In the genomic region with DNA sequence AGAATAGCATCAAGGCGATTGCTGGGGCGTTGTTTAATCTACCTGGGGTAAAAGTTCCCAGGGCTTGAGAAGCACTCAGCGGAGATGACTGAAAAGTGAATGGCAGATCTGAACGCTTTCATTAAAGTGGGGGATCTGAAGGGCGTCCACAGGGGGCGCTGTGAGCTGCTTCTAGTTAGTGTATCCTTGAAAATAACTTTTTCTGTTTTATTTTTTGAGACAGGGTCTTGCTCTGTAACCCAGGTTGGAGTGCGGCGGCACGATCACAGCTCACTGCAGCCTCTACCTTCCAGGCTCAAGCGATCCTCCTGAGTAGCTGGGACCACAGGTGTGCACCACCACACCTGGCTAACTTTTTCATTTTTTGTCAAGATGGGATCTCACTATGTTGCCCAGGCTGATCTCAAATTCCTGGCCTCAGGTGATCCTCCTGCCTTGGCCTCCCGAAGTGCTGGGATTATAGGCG, we compare ENCODE assay signal across 8 cellular contexts.
DNase-seq lines count a peak whose midpoint lies in the region; ATAC-seq and TF ChIP-seq lines count a peak whose summit lies in the region.

No MANE protein-coding gene starts in this region.

- no peaks in the 10 kb centered on the region for H3K27me3 ChIP-seq in GM23248 (replicated peaks; ENCODE audit: insufficient read depth)

- in situ Hi-C loops in GM23248 (cut with MboI), result no loop called here

- no peaks in the 10 kb centered on the region for H3K4me1 ChIP-seq in GM23248 (ENCODE audit: insufficient read depth)

- no peaks in the 10 kb centered on the region for H3K79me2 ChIP-seq in GM23248 (ENCODE audit: insufficient read depth)

- peaks cover 3% of the 10 kb centered on the region for H3K4me1 Mint-ChIP-seq in activated CD4-positive, alpha-beta T cell treated with anti-CD3 and anti-CD28 coated beads, Interleukin-2, amount 10 ng/mL, durations not matched to agents 7 days and 5 days

- peak overlapping the region; percentile 68 for H3K27ac Mint-ChIP-seq in activated CD4-positive, alpha-beta T cell treated with anti-CD3 and anti-CD28 coated beads, Interleukin-2, amount 10 ng/mL, durations not matched to agents 7 days and 5 days

- H3K36me3 Mint-ChIP-seq in activated CD4-positive, alpha-beta T cell treated with anti-CD3 and anti-CD28 coated beads, Interleukin-2, amount 10 ng/mL, durations not matched to agents 7 days and 5 days (ENCODE audit: low read depth), result peaks cover 29% of the 10 kb centered on the region

- H4K20me1 ChIP-seq in GM23248 (ENCODE audit: insufficient read depth), result no peaks in the 10 kb centered on the region

- TF ChIP-seq CTCF in AG10803 (conservative IDR thresholded peaks at IDR 0.05; ENCODE audit: low read length), result peak; percentile 52

- H3K36me3 ChIP-seq in GM23248 (ENCODE audit: low read depth), result peaks cover 4% of the 10 kb centered on the region; the same call in 1 of the 2 replicates

- H2AFZ ChIP-seq in GM23248, result no peak overlapping the region

- H3K9me3 ChIP-seq in GM23248 (ENCODE audit: low read depth), result no peaks in the 10 kb centered on the region

- H3K9me2 ChIP-seq in GM23248 (ENCODE audit: insufficient read depth), result no peaks in the 10 kb centered on the region

- H3K4me3 ChIP-seq in AG10803 (ENCODE audit: low read length) (no peak overlapping the region), GM23248 (no peak overlapping the region)

- H3K4me2 ChIP-seq in GM23248 (ENCODE audit: unreplicated experiment), result no peak overlapping the region

- H3K27me3 Mint-ChIP-seq in activated CD4-positive, alpha-beta T cell treated with anti-CD3 and anti-CD28 coated beads, Interleukin-2, amount 10 ng/mL, durations not matched to agents 7 days and 5 days, result no peaks in the 10 kb centered on the region

- no peak for ATAC-seq in HG02840 (IDR thresholded peaks at IDR 0.05; ENCODE audit: low FRiP score, unreplicated experiment)

- CTCF ChIA-PET in activated CD4-positive, alpha-beta T cell treated with anti-CD3 and anti-CD28 coated beads, Interleukin-2, amount 10 ng/mL, durations not matched to agents 7 days and 5 days (lab: Charles Lee), result interaction anchor here (1.1 to 1.4 kb wide), 3 partner anchors 42 to 114 kb away, joined by 3 to 4 read pairs (median 3); no protein-coding TSS in a partner anchor

- no peak overlapping the region for H3K9ac ChIP-seq in GM23248

- POLR2A ChIA-PET in activated CD4-positive, alpha-beta T cell treated with anti-CD3 and anti-CD28 coated beads, Interleukin-2, amount 10 ng/mL, durations not matched to agents 7 days and 5 days (lab: Charles Lee), result no interaction called here

- WGBS in GM23248 (ENCODE audit: low coverage in 1 of 2, low lambda C conversion rate in 2 of 2, missing lambda C conversion rate in 2 of 2), 2 experiments, result 88 to 92% methylated on average over 12 of the region's 12 CpGs

- no peaks in the 10 kb centered on the region for H3K9me3 Mint-ChIP-seq in activated CD4-positive, alpha-beta T cell treated with anti-CD3 and anti-CD28 coated beads, Interleukin-2, amount 10 ng/mL, durations not matched to agents 7 days and 5 days

- DNase-seq in AG10803 (ENCODE audit: low read depth) (no peak), GM23248 (peak; percentile 57), iPS-NIHi7 (ENCODE audit: extremely low spot score) (peak; percentile 64), SK-N-DZ (ENCODE audit: low spot score) (no peak), cortex of kidney (lab: John Stamatoyannopoulos, UW) (no peak)
- DNase-seq in activated CD4-positive, alpha-beta T cell treated with anti-CD3 and anti-CD28 coated beads, Interleukin-2, amount 10 ng/mL, durations not matched to agents 7 days and 5 days, result peak; percentile 46
- no peak for DNase-seq in activated CD8-positive, alpha-beta memory T cell treated with anti-CD3 and anti-CD28 coated beads, Interleukin-2, amount 50 U/mL, for 4 hours

- no peak overlapping the region for H3K27ac ChIP-seq in GM23248

- peaks cover 16% of the 10 kb centered on the region for H3F3A ChIP-seq in GM23248 (ENCODE audit: insufficient read depth)

- no peak overlapping the region for H3K4me3 Mint-ChIP-seq in activated CD4-positive, alpha-beta T cell treated with anti-CD3 and anti-CD28 coated beads, Interleukin-2, amount 10 ng/mL, durations not matched to agents 7 days and 5 days

Comparison
In these comparisons a context has a peak if more than half of its experiments do, and no peak if none do; other contexts are left out.
1. DNase-seq: peak in GM23248 (single experiment), activated CD4-positive, alpha-beta T cell treated with anti-CD3 and anti-CD28 coated beads, Interleukin-2, amount 10 ng/mL, durations not matched to agents 7 days and 5 days (single experiment) and iPS-NIHi7 (single experiment); none in AG10803 (single experiment), activated CD8-positive, alpha-beta memory T cell treated with anti-CD3 and anti-CD28 coated beads, Interleukin-2, amount 50 U/mL, for 4 hours (single experiment), SK-N-DZ (single experiment) and cortex of kidney (single experiment).